In the genomic region with DNA sequence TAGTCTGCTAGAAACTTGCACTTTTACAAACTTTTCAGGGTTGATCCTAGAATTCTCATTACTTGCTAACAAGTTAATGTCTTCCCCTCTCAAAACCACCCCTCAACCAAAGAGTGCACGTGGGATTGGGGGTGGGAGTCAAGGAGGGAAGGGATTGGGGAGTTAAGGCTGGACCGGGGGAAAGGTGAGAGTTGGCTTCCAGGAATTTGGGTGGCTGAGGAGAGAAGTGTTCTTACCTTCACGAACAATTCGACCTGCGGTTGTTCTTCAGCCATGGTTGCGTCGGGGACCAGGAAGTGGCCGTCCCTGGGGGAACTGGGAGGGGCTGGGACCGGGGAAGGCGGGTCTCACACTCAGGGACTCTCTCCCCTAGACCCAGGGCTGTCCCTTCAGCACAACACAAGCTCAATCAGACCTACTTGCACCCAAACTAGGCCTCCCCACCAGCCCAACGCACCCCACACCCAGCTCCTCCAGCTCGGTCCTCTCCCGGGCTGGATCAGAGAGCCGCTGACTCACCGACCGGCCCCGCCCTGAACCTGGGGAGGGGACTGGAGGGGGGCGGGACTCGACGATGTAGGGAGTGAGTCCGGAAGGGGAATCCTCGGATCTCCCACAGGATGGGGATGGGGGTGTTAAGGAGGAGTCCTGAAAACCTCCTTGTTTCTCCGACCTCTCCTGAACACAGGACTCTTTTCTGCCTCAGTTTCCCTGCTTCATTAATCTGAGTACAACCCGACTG, we compare ENCODE assay signal across 8 cellular contexts. TPM values are rescaled to one million over a fixed set of nuclear protein-coding genes. Genes with fewer than 3 reads are reported as not detected.
DNase-seq lines count a peak whose midpoint lies in the region; ATAC-seq and TF ChIP-seq lines count a peak whose summit lies in the region.

Gene CLIC1, minus strand, starts transcription at position 505 of the 742 bp plus-strand sequence. Its CDS starts 230 bp downstream, at position 275.

- peak within 1 kb of the TSS; percentile 81 for H3K9ac ChIP-seq in KMS-11

- peaks cover 48% of the 10 kb centered on the region for H3K4me1 ChIP-seq in KMS-11 (ENCODE audit: low read depth, poor library complexity, severe bottlenecking)
- peaks cover 23% of the 10 kb centered on the region for H3K4me1 ChIP-seq in SJCRH30
- peaks cover 51% of the 10 kb centered on the region for H3K4me1 ChIP-seq in neuron (ENCODE audit: insufficient read depth, low read length)

- H3K79me2 ChIP-seq in KMS-11 (ENCODE audit: insufficient read depth, low read depth) = peaks cover 45% of the 10 kb centered on the region

- H2AFZ ChIP-seq in KMS-11 (ENCODE audit: low read depth) = peak within 1 kb of the TSS; percentile 12; the same call in 1 of the 2 replicates
- H2AFZ ChIP-seq in neuron (ENCODE audit: low read depth, low read length) = peak within 1 kb of the TSS; percentile 5

- no peaks in the 10 kb centered on the region for H3K27me3 ChIP-seq in KMS-11 (ENCODE audit: insufficient read depth, low read depth)
- no peaks in the 10 kb centered on the region for H3K27me3 ChIP-seq in SJCRH30
- H3K27me3 ChIP-seq in neuron (ENCODE audit: insufficient read depth, low read length) = no peaks in the 10 kb centered on the region

- no peaks in the 10 kb centered on the region for H4K20me1 ChIP-seq in KMS-11 (ENCODE audit: insufficient read depth)

- no peak for ATAC-seq in HG02884 (IDR thresholded peaks at IDR 0.05; ENCODE audit: unreplicated experiment)

- H3K36me3 ChIP-seq in KMS-11 (ENCODE audit: insufficient read depth) (no peaks in the 10 kb centered on the region), SJCRH30 (peaks cover 30% of the 10 kb centered on the region), neuron (ENCODE audit: insufficient read depth, low read length) (peaks cover 26% of the 10 kb centered on the region)

- DNase-seq in GM12865 (ENCODE audit: low read depth) (peak; percentile 89), SJCRH30 (peak; percentile 84 to 85), fibroblast of the conjunctiva (ENCODE audit: low read depth) (peak; percentile 72), substantia nigra (lab: John Stamatoyannopoulos, UW) (peak in 22 of 49 donors; percentile 7 to 63 (median 34))
- DNase-seq in activated effector memory CD4-positive, alpha-beta T cell treated with anti-CD3 and anti-CD28 coated beads, Interleukin-2, amount 50 U/mL, for 16 hours = peak; percentile 92

- TF ChIP-seq CTCF in GM12865 (IDR thresholded peaks at IDR 0.05; ENCODE audit: insufficient read depth, low read depth, low read length, missing control alignments) (no peak), KMS-11 (conservative IDR thresholded peaks at IDR 0.05; ENCODE audit: low read depth, low read length) (no peak)

- H3K4me3 ChIP-seq in GM12865 (ENCODE audit: low read depth, low read length) (peak within 1 kb of the TSS; percentile 97), KMS-11 (IDR thresholded peaks at IDR 0.05; ENCODE audit: insufficient read depth, low read depth, low read length) (no peak within 1 kb of the TSS), SJCRH30 (peak within 1 kb of the TSS; percentile 63), neuron (ENCODE audit: low read length) (peak within 1 kb of the TSS; percentile 85)

- H3K27ac ChIP-seq in KMS-11 = peak within 1 kb of the TSS; percentile 100
- peak within 1 kb of the TSS; percentile 70 for H3K27ac ChIP-seq in SJCRH30
- H3K27ac ChIP-seq in substantia nigra (ENCODE audit: low read depth, low read length, poor library complexity, severe bottlenecking) = peak within 1 kb of the TSS; percentile 71

- peak within 1 kb of the TSS; percentile 100 for H3K4me2 ChIP-seq in KMS-11

- H3K9me3 ChIP-seq in SJCRH30 (replicated peaks) (no peaks in the 10 kb centered on the region), neuron (ENCODE audit: low read length) (no peaks in the 10 kb centered on the region)

RNA-seq across cellular contexts. Expression of gene CLIC1, which starts in this region (rescaled TPM):
- total RNA-seq in SJCRH30 (2014; rRNA removed; shearing (Covaris generic)) = 210 and 234 TPM in 2 replicates
